Comparison of ENCODE assay signal across 10 cellular contexts in the genomic region with DNA sequence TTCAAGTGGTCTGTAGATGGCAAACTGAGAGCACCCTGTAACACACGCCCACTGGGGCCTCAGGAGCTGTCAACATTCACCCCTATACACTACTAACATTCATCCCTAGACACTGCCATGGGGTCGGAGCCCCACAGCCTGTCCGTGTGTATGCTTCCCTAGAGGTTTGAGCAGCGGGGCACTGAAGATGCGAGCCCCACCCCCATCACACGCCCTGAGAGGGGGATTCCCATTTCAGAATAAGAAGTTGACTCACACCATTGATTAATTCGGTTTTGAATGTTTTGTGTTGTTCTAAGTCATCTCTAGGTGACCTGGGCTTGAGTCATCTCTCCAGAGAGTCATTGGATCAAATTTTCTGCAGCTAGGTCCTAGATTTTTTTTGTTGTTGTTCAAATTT. TPM values are rescaled to one million over a fixed set of nuclear protein-coding genes. Genes with fewer than 3 reads are reported as not detected.
DNase-seq lines count a peak whose midpoint lies in the region; ATAC-seq and TF ChIP-seq lines count a peak whose summit lies in the region.
"Had no signal": no experiment of that assay in that cellular context is flagged by ENCODE, and none has a peak within 500 bp of the region (broad histone marks: within the 10 kb centered on the region; RNA-seq: fewer than 3 reads in every experiment).

No MANE protein-coding gene starts in this region.

- H3K18ac ChIP-seq in neuronal stem cell (ENCODE audit: low read length): peak overlapping the region; percentile 51

- H4K8ac ChIP-seq in neuronal stem cell (ENCODE audit: low read depth, low read length): no peak overlapping the region

- no peak overlapping the region for H2AK5ac ChIP-seq in neuronal stem cell (ENCODE audit: low read depth, low read length)

- H3K4me3 ChIP-seq in neuronal stem cell (ENCODE audit: low read length in 2 of 2) (no peak overlapping the region), psoas muscle (no peak overlapping the region)
- H3K4me3 ChIP-seq: smooth muscle cell had no signal

- no peak overlapping the region for H3K23ac ChIP-seq in neuronal stem cell (ENCODE audit: low read depth, low read length, poor library complexity)

- H2BK120ac ChIP-seq in neuronal stem cell (ENCODE audit: low read depth, low read length): no peak overlapping the region

- DNase-seq in EH (ENCODE audit: low read depth) (peak; percentile 25), neuronal stem cell (ENCODE audit: low spot score) (no peak), psoas muscle (no peak), GF-D8 (lab: John Stamatoyannopoulos, UW) (no peak)
- DNase-seq in activated CD8-positive, alpha-beta memory T cell treated with anti-CD3 and anti-CD28 coated beads, Interleukin-2, amount 50 U/mL, for 24 hours (ENCODE audit: extremely low read depth): peak; percentile 24
- DNase-seq: DMS79 had no signal

- no peak overlapping the region for H3K4ac ChIP-seq in neuronal stem cell (ENCODE audit: low read length)

- TF ChIP-seq CTCF in psoas muscle (IDR thresholded peaks at IDR 0.05): no peak

- H3K9me3 ChIP-seq in neuronal stem cell (replicated peaks in 1 of 2; ENCODE audit: control insufficient read depth in 2 of 2, insufficient read depth in 1 of 2, low read depth in 1 of 2, low read length in 2 of 2) (no peaks in the 10 kb centered on the region), psoas muscle (no peaks in the 10 kb centered on the region)

- no peaks in the 10 kb centered on the region for H3K79me1 ChIP-seq in neuronal stem cell (ENCODE audit: low read depth, low read length)

- H3K14ac ChIP-seq in neuronal stem cell (ENCODE audit: low read length): no peak overlapping the region

- H3K27me3 ChIP-seq in neuronal stem cell (ENCODE audit: control insufficient read depth in 3 of 3, insufficient read depth in 3 of 3, low read depth in 1 of 3, low read length in 3 of 3): no peaks in the 10 kb centered on the region
- no peaks in the 10 kb centered on the region for H3K27me3 ChIP-seq in psoas muscle (ENCODE audit: insufficient read depth in 3 of 3, low read length in 2 of 3)

- H2BK5ac ChIP-seq in neuronal stem cell (ENCODE audit: low read length): no peak overlapping the region

- H3K27ac ChIP-seq in neuronal stem cell (replicated peaks; ENCODE audit: low read length): no peak overlapping the region
- no peak overlapping the region for H3K27ac ChIP-seq in psoas muscle

- no peak overlapping the region for H3K9ac ChIP-seq in neuronal stem cell (ENCODE audit: low read depth, low read length, poor library complexity)

- no peak overlapping the region for H2BK12ac ChIP-seq in neuronal stem cell (ENCODE audit: low read length)

- H4K91ac ChIP-seq in neuronal stem cell (ENCODE audit: low read depth, low read length, poor library complexity): no peak overlapping the region

- H3K36me3 ChIP-seq in neuronal stem cell (replicated peaks in 1 of 2; ENCODE audit: control insufficient read depth in 2 of 2, insufficient read depth in 2 of 2, low read length in 2 of 2) (no peaks in the 10 kb centered on the region), psoas muscle (ENCODE audit: insufficient read depth in 1 of 2, low read depth in 1 of 2) (no peaks in the 10 kb centered on the region)

- WGBS in neuronal stem cell (ENCODE audit: extremely low coverage in 2 of 2, insufficient read length in 2 of 2, insufficient replicate concordance in 1 of 2), 2 donors: no CpG with 5 or more reads among the region's 7 CpGs
- WGBS in psoas muscle, 3 donors: 76 to 89% (median 82%) methylated on average over 7 of the region's 7 CpGs

- no peak overlapping the region for H2AFZ ChIP-seq in neuronal stem cell (ENCODE audit: low read length)

- ATAC-seq in HG02938 (IDR thresholded peaks at IDR 0.05; ENCODE audit: unreplicated experiment) (peak; percentile 73), GM21737 (IDR thresholded peaks at IDR 0.05; ENCODE audit: unreplicated experiment) (no peak), psoas muscle (no peak), HG03097 (IDR thresholded peaks at IDR 0.05; ENCODE audit: low FRiP score, unreplicated experiment) (no peak)

- no peak overlapping the region for H2BK15ac ChIP-seq in neuronal stem cell (ENCODE audit: low read length)

- H3K4me1 ChIP-seq in neuronal stem cell (ENCODE audit: control insufficient read depth in 2 of 2, insufficient read depth in 1 of 2, low read depth in 1 of 2, low read length in 2 of 2) (no peaks in the 10 kb centered on the region), psoas muscle (peaks cover 12% of the 10 kb centered on the region)

- intact Hi-C loops in psoas muscle (cut with DNase I): loop anchor here in 1 of 2 donors (5.0 kb wide), 1 partner anchor 38 kb away; no protein-coding TSS in a partner anchor

- H3K4me2 ChIP-seq in neuronal stem cell (ENCODE audit: insufficient read depth, low read length, poor library complexity, severe bottlenecking): no peak overlapping the region
- H3K4me2 ChIP-seq: smooth muscle cell had no signal

RNA-seq across cellular contexts. Expression of gene MMD, which starts 37.3 kb away (rescaled TPM):
- polyA plus RNA-seq in neuronal stem cell (2013, experiment 1 of 2): 85.2 TPM
- polyA plus RNA-seq in neuronal stem cell (2013, experiment 2 of 2): 87.8 TPM
- 1 to 10 TPM; 3.0 to 9.2 (median 4.2) TPM for total RNA-seq in psoas muscle
- 10 to 100 TPM in 1 of 3 donors, 1 to 10 TPM in 2; 6.2 to 11.0 (median 7.6) TPM for polyA plus RNA-seq in psoas muscle

RNA-seq across cellular contexts. Expression of gene SMIM36, which starts 52.3 kb away (rescaled TPM):
- polyA plus RNA-seq in neuronal stem cell (2013, experiment 1 of 2): not detected
- not detected for polyA plus RNA-seq in neuronal stem cell (2013, experiment 2 of 2)
- total RNA-seq in psoas muscle: not detected
- polyA plus RNA-seq in psoas muscle: not detected
- total RNA-seq: smooth muscle cell had no signal
- polyA plus RNA-seq: smooth muscle cell had no signal

Comparison
In these comparisons a context has a peak if more than half of its experiments do, and no peak if none do; other contexts are left out.
1. DNase-seq: peak in EH (single experiment) and activated CD8-positive, alpha-beta memory T cell treated with anti-CD3 and anti-CD28 coated beads, Interleukin-2, amount 50 U/mL, for 24 hours (single experiment); none in neuronal stem cell (single experiment), psoas muscle (0 of 2) and GF-D8 (single experiment).